10 cellular contexts compared by ENCODE assay signal in the genomic region with DNA sequence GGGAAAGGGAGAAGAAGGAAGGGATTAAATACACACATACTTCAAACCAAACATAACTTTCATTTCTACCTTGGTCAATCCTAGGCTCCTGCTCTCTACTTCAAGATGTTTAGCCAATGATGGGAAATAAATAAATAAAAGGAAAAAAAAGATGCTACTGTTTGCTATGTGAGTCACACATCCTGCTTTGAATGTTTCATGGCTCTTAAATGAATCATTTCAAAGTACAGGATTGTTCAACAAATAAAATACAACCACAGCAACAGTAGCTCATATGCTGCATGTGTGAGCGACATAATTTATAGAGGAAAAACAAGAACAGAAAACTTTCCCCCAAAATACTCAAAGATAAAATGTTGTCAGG. TPM values are rescaled to one million over a fixed set of nuclear protein-coding genes. Genes with fewer than 3 reads are reported as not detected.
DNase-seq lines count a peak whose midpoint lies in the region; ATAC-seq and TF ChIP-seq lines count a peak whose summit lies in the region.
"Had no signal": no experiment of that assay in that cellular context is flagged by ENCODE, and none has a peak within 500 bp of the region (broad histone marks: within the 10 kb centered on the region; RNA-seq: fewer than 3 reads in every experiment).

No MANE protein-coding gene starts in this region.

- H3K56ac ChIP-seq in IMR-90 (ENCODE audit: extremely low read depth, insufficient read depth, low read length) = no peak overlapping the region

- H4K20me1 ChIP-seq in IMR-90 (ENCODE audit: insufficient read depth, low read length) = peaks cover 72% of the 10 kb centered on the region; the same call in 1 of the 2 replicates

- no peak overlapping the region for H3K23ac ChIP-seq in IMR-90 (ENCODE audit: low read depth, low read length)

- peaks cover 6% of the 10 kb centered on the region; the same call in 1 of the 2 replicates for H3K4me1 ChIP-seq in IMR-90 (ENCODE audit: control insufficient read depth, insufficient read depth, low read length)

- peaks cover 2% of the 10 kb centered on the region; the same call in 1 of the 2 replicates for H3K9me1 ChIP-seq in IMR-90 (ENCODE audit: insufficient read depth, low read length)

- no peak overlapping the region for H3K18ac ChIP-seq in IMR-90 (ENCODE audit: low read depth, low read length)

- no TSS peak for BruUV-seq in IMR-90 (replicated peaks; lab: Mats Ljungman, UMichigan)

- no peak overlapping the region for H4K8ac ChIP-seq in IMR-90 (ENCODE audit: low read depth in 2 of 2, low read length in 2 of 2)

- dilution Hi-C loops in IMR-90 (cut with HindIII; ENCODE audit: low sequenced_read_pairs, unreplicated experiment) = no loop called here

- no peak overlapping the region for H3K14ac ChIP-seq in IMR-90 (replicated peaks; ENCODE audit: low read depth, low read length)

- H2AK5ac ChIP-seq in IMR-90 (ENCODE audit: low read depth, low read length) = no peak overlapping the region

- H3K4ac ChIP-seq in IMR-90 (ENCODE audit: low read depth, low read length) = no peak overlapping the region

- no peak for TF ChIP-seq POLR2A in IMR-90 (IDR thresholded peaks at IDR 0.05; ENCODE audit: low read depth, low read length)

- H2BK5ac ChIP-seq in IMR-90 (ENCODE audit: low read depth, low read length, poor library complexity, severe bottlenecking) = peak overlapping the region; percentile 75

- H3K9ac ChIP-seq in IMR-90 (ENCODE audit: low read depth, low read length) = no peak overlapping the region

- H2AK9ac ChIP-seq in IMR-90 (replicated peaks; ENCODE audit: low read depth, low read length, poor library complexity) = no peak overlapping the region

- peak overlapping the region; percentile 78; the same call in 1 of the 2 replicates for H3K4me2 ChIP-seq in IMR-90 (ENCODE audit: low read depth, low read length)

- H4K5ac ChIP-seq in IMR-90 (ENCODE audit: low read depth, low read length) = no peak overlapping the region

- DNase-seq in AG08396 (ENCODE audit: low spot score) (peak; percentile 58), IMR-90 (peak; percentile 92), astrocyte of the hippocampus (ENCODE audit: low read depth, low spot score) (peak; percentile 77), lung microvascular endothelial cell (ENCODE audit: low read depth in 2 of 2) (peak; percentile 88 to 94), NCI-H1105 treated with DMSO at 0.1 percent for 48 hours (lab: John Stamatoyannopoulos, UW) (no peak), NCI-H524 (lab: John Stamatoyannopoulos, UW) (no peak)
- no peak for DNase-seq in stimulated activated CD4-positive, alpha-beta T cell treated with anti-CD3 and anti-CD28 coated beads, Interleukin-12 subunit alpha, Interleukin-12 subunit beta, amount 100 ng/mL, for 4 hours
- DNase-seq: gastrocnemius medialis had no signal

- intact Hi-C loops in IMR-90 (cut with micrococcal nuclease) = no loop called here

- no peak overlapping the region for H2BK20ac ChIP-seq in IMR-90 (ENCODE audit: low read depth, low read length)

- H3K36me3 ChIP-seq in IMR-90 (ENCODE audit: control insufficient read depth, insufficient read depth, low read length) = no peaks in the 10 kb centered on the region
- H3K36me3 ChIP-seq: gastrocnemius medialis had no signal

- H3K4me3 ChIP-seq in IMR-90 (ENCODE audit: insufficient read depth, low read depth, low read length) = no peak overlapping the region
- H3K4me3 ChIP-seq: gastrocnemius medialis had no signal

- H3K27ac ChIP-seq in IMR-90 (ENCODE audit: insufficient read depth, low read length) = no peak overlapping the region
- H3K27ac ChIP-seq: gastrocnemius medialis had no signal

- POLR2A ChIA-PET in IMR-90 (lab: Charles Lee; ENCODE audit: unreplicated experiment) = interaction anchor here (0.6 kb wide), 1 partner anchor 13 kb away, joined by 6 read pairs; no protein-coding TSS in a partner anchor

- peak; percentile 92 for ATAC-seq in IMR-90 (ENCODE audit: low read depth)
- no peak for ATAC-seq in GM21529 (IDR thresholded peaks at IDR 0.05; ENCODE audit: unreplicated experiment)
- ATAC-seq: gastrocnemius medialis had no signal

- H3K9me3 ChIP-seq in IMR-90 (ENCODE audit: control insufficient read depth, insufficient read depth, low read length) = no peaks in the 10 kb centered on the region
- H3K9me3 ChIP-seq: gastrocnemius medialis had no signal

- no peak overlapping the region for H4K91ac ChIP-seq in IMR-90 (ENCODE audit: insufficient read depth, low read depth, low read length)

- in situ Hi-C loops in IMR-90 (cut with MboI; ENCODE audit: low sequenced_read_pairs) = no loop called here

- no peak overlapping the region for H2AFZ ChIP-seq in IMR-90 (replicated peaks; ENCODE audit: low read length, poor library complexity)

- WGBS in IMR-90 (ENCODE audit: extremely low coverage in 2 of 2, insufficient read length in 1 of 2), 2 experiments = no CpG with 5 or more reads among the region's 1 CpG

- peaks cover 8 to 22% of the 10 kb centered on the region in 2 experiments for H3K79me1 ChIP-seq in IMR-90 (ENCODE audit: low read depth in 1 of 2, low read length in 2 of 2)

- no peak overlapping the region for H2BK15ac ChIP-seq in IMR-90 (ENCODE audit: low read depth, low read length)

- H3K27me3 ChIP-seq in IMR-90 (ENCODE audit: control insufficient read depth, insufficient read depth, low read length) = no peaks in the 10 kb centered on the region
- H3K27me3 ChIP-seq: gastrocnemius medialis had no signal

- TF ChIP-seq CTCF in IMR-90 (conservative IDR thresholded peaks at IDR 0.05; ENCODE audit: low read depth, low read length) = no peak

- CTCF ChIA-PET in IMR-90 (lab: Yijun Ruan, JAX) = no interaction called here

- TF ChIP-seq RAD21 in IMR-90 (IDR thresholded peaks at IDR 0.05; ENCODE audit: low read length) = no peak

- no peak overlapping the region for H2BK120ac ChIP-seq in IMR-90 (ENCODE audit: low read depth, low read length)

TF ChIP-seq in IMR-90, 13 proteins besides CTCF, POLR2A, EP300 and RAD21:
- TF ChIP-seq BHLHE40 (IDR thresholded peaks at IDR 0.05; ENCODE audit: low read depth, low read length) (peak; percentile 86), FOS (IDR thresholded peaks at IDR 0.05; ENCODE audit: low read depth, low read length) (peak; percentile 95), MAZ (IDR thresholded peaks at IDR 0.05; ENCODE audit: borderline replicate concordance, low read depth, low read length) (no peak), NFE2L2 (IDR thresholded peaks at IDR 0.05; ENCODE audit: low read depth, low read length) (no peak), SMC3 (IDR thresholded peaks at IDR 0.05; ENCODE audit: low read depth, low read length) (no peak), CEBPB (IDR thresholded peaks at IDR 0.05; ENCODE audit: low read depth, low read length) (no peak), MAFK (IDR thresholded peaks at IDR 0.05; ENCODE audit: low read depth, low read length) (0 out of 2 replicates have a peak, but pooled peaks have one; percentile 2), RFX5 (IDR thresholded peaks at IDR 0.05; ENCODE audit: low read depth, low read length) (no peak)

RNA-seq across cellular contexts. Expression of a gene that starts 54.3 kb away (rescaled TPM):
- total RNA-seq in IMR-90 (2012; rRNA removed) (not detected in 2 replicates), lung microvascular endothelial cell (not detected in 2 replicates)
- polyA plus RNA-seq in IMR-90 (2012; rRNA removed) = not detected in 2 replicates
- polyA plus RNA-seq in IMR-90 (2012; cell fraction: cytosol; rRNA removed) = not detected in 2 replicates
- 0.87 TPM in 1 of 2 replicates, not detected in the other for polyA plus RNA-seq in IMR-90 (2012; cell fraction: nucleus; rRNA removed; ENCODE audit: low replicate concordance)
- total RNA-seq: gastrocnemius medialis; T-helper 2 cell treated with Interferon-gamma antibody and Interleukin-4, amounts not matched to agents 100 ng/mL and 5 ng/mL, for 36 hours had no signal

Comparison
In these comparisons a context has a peak if more than half of its experiments do, and no peak if none do; other contexts are left out.
1. DNase-seq: peak in AG08396 (single experiment), IMR-90 (single experiment), astrocyte of the hippocampus (single experiment) and lung microvascular endothelial cell (2 of 2); none in stimulated activated CD4-positive, alpha-beta T cell treated with anti-CD3 and anti-CD28 coated beads, Interleukin-12 subunit alpha, Interleukin-12 subunit beta, amount 100 ng/mL, for 4 hours (single experiment), NCI-H1105 treated with DMSO at 0.1 percent for 48 hours (single experiment) and NCI-H524 (0 of 2).